Comparison of ENCODE assay signal across 2 cellular contexts in genomic region chr6:17410281-17410680, GRCh38.
TF ChIP-seq lines count a peak whose summit lies in the region.

No MANE protein-coding gene starts in this region.

TF ChIP-seq in HEK293, 187 proteins besides CTCF, POLR2A, EP300 and RAD21:
- no peak for TF ChIP-seq ZNF354C (tag by site-specific recombination; IDR thresholded peaks at IDR 0.05; ENCODE audit: borderline replicate concordance, low read depth)
- peak; percentile 95 for TF ChIP-seq ZNF707 (tag by site-specific recombination; IDR thresholded peaks at IDR 0.05)

TF ChIP-seq in K562, 482 proteins besides CTCF, POLR2A, EP300 and RAD21:
- TF ChIP-seq, protein P1, sequence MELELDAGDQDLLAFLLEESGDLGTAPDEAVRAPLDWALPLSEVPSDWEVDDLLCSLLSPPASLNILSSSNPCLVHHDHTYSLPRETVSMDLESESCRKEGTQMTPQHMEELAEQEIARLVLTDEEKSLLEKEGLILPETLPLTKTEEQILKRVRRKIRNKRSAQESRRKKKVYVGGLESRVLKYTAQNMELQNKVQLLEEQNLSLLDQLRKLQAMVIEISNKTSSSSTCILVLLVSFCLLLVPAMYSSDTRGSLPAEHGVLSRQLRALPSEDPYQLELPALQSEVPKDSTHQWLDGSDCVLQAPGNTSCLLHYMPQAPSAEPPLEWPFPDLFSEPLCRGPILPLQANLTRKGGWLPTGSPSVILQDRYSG (tag; conservative IDR thresholded peaks at IDR 0.05; ENCODE audit: low read depth), result no peak
- TF ChIP-seq ZNF707 (CRISPR knock-in tag; conservative IDR thresholded peaks at IDR 0.05), result peak; percentile 92
